Comparison of ENCODE assay signal across 1 cellular context in the genomic region with DNA sequence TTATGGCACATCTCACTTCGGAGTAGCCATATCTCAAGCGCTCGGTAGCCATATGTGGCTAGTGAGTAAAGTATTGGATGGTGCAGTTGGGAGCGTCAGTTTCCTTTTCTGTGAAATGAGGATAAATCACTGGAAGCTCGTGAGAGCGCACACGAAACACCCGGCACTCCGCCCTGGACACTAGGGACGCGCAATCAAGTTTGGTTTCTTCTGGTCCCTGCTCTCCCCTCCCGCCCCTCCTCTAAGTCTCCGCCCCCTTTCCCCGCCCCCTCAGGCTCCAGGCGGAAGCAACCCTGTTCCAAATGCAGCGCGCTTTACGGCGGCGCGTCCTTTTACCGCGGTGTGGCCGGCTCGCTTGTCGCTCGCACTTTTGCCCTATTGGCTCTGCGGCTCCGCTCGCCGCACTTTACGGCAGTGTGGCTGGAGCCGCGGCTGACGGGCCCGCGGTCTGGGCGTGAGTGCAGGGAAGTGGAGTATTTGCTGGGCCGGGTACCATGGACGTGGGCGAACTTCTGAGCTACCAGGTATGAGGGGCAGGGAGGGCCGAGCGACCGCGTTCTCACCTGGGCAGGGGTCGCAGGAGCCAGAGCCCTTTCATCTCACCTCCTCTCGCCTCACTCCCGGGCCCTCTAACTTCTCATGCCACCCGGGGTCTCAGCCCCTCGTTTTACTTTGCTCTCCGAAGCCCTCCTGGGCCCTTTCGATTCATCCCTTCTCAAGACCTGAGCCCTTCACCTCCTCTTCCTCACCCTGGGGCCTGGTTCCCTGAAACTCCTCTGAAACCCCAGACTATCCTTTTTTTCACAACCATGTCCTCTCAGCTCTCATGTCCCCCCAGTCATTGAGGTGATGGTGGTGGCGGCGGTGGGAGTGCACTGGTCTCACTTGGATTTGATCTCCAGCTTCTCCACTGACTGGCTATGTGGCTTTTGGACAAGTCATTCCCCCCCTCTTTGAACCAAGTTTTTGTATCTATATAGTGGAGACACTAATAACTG.
TF ChIP-seq lines count a peak whose summit lies in the region.

A gene with protein sequence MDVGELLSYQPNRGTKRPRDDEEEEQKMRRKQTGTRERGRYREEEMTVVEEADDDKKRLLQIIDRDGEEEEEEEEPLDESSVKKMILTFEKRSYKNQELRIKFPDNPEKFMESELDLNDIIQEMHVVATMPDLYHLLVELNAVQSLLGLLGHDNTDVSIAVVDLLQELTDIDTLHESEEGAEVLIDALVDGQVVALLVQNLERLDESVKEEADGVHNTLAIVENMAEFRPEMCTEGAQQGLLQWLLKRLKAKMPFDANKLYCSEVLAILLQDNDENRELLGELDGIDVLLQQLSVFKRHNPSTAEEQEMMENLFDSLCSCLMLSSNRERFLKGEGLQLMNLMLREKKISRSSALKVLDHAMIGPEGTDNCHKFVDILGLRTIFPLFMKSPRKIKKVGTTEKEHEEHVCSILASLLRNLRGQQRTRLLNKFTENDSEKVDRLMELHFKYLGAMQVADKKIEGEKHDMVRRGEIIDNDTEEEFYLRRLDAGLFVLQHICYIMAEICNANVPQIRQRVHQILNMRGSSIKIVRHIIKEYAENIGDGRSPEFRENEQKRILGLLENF (plus strand): TSS at position 402 of the 998 bp plus-strand sequence. CDS start 93 bp downstream, at position 495.

TF ChIP-seq in HCT116, 20 proteins besides CTCF, POLR2A, EP300 and RAD21 (continued from another document):
- TF ChIP-seq, protein P1, sequence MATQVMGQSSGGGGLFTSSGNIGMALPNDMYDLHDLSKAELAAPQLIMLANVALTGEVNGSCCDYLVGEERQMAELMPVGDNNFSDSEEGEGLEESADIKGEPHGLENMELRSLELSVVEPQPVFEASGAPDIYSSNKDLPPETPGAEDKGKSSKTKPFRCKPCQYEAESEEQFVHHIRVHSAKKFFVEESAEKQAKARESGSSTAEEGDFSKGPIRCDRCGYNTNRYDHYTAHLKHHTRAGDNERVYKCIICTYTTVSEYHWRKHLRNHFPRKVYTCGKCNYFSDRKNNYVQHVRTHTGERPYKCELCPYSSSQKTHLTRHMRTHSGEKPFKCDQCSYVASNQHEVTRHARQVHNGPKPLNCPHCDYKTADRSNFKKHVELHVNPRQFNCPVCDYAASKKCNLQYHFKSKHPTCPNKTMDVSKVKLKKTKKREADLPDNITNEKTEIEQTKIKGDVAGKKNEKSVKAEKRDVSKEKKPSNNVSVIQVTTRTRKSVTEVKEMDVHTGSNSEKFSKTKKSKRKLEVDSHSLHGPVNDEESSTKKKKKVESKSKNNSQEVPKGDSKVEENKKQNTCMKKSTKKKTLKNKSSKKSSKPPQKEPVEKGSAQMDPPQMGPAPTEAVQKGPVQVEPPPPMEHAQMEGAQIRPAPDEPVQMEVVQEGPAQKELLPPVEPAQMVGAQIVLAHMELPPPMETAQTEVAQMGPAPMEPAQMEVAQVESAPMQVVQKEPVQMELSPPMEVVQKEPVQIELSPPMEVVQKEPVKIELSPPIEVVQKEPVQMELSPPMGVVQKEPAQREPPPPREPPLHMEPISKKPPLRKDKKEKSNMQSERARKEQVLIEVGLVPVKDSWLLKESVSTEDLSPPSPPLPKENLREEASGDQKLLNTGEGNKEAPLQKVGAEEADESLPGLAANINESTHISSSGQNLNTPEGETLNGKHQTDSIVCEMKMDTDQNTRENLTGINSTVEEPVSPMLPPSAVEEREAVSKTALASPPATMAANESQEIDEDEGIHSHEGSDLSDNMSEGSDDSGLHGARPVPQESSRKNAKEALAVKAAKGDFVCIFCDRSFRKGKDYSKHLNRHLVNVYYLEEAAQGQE (IDR thresholded peaks at IDR 0.05; ENCODE audit: low read depth), result no peak
- TF ChIP-seq EZH2 (IDR thresholded peaks at IDR 0.05) (no peak), ZFX (IDR thresholded peaks at IDR 0.05) (peak; percentile 76), JUND (IDR thresholded peaks at IDR 0.05) (no peak), CBX3 (IDR thresholded peaks at IDR 0.05; ENCODE audit: low read depth) (no peak), CEBPB (IDR thresholded peaks at IDR 0.05; ENCODE audit: low read depth) (no peak), TCF7L2 (IDR thresholded peaks at IDR 0.05; ENCODE audit: borderline replicate concordance, extremely low read depth, insufficient read depth, insufficient read length) (no peak), YY1 (IDR thresholded peaks at IDR 0.05; ENCODE audit: extremely low read depth, insufficient replicate concordance, low read depth, low read length) (peak; percentile 6), FOSL1 (IDR thresholded peaks at IDR 0.05; ENCODE audit: low read depth) (no peak)
- TF ChIP-seq, protein P2, sequence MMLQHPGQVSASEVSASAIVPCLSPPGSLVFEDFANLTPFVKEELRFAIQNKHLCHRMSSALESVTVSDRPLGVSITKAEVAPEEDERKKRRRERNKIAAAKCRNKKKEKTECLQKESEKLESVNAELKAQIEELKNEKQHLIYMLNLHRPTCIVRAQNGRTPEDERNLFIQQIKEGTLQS (IDR thresholded peaks at IDR 0.05), result no peak
- TF ChIP-seq, protein P3, sequence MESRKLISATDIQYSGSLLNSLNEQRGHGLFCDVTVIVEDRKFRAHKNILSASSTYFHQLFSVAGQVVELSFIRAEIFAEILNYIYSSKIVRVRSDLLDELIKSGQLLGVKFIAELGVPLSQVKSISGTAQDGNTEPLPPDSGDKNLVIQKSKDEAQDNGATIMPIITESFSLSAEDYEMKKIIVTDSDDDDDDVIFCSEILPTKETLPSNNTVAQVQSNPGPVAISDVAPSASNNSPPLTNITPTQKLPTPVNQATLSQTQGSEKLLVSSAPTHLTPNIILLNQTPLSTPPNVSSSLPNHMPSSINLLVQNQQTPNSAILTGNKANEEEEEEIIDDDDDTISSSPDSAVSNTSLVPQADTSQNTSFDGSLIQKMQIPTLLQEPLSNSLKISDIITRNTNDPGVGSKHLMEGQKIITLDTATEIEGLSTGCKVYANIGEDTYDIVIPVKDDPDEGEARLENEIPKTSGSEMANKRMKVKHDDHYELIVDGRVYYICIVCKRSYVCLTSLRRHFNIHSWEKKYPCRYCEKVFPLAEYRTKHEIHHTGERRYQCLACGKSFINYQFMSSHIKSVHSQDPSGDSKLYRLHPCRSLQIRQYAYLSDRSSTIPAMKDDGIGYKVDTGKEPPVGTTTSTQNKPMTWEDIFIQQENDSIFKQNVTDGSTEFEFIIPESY (IDR thresholded peaks at IDR 0.05; ENCODE audit: extremely low read depth, insufficient replicate concordance, low read length), result no peak
